In the genomic region with DNA sequence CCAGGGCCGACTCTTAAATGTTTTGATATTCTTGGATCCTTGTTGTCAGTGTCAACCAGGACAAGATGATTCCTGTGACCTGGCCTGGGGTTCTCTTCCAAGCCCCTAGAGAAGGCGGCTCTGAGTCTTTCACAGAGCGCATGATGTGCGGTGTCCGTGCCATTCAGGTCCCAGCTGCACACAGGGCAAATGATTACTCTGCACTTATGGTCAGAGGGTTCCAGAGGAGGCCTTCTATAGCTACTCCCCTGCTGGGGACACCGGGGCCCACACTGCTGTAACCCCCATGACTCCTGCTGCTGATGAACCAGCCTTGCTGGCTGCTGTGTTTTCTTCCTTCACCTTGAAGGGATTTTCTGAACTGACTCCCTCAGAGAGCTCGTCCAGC, we compare ENCODE assay signal across 1 cellular context.
TF ChIP-seq lines count a peak whose summit lies in the region.

No MANE protein-coding gene starts in this region.

TF ChIP-seq in A549, 52 proteins besides CTCF, POLR2A, EP300 and RAD21 (continued from another document):
- TF ChIP-seq, protein P1, sequence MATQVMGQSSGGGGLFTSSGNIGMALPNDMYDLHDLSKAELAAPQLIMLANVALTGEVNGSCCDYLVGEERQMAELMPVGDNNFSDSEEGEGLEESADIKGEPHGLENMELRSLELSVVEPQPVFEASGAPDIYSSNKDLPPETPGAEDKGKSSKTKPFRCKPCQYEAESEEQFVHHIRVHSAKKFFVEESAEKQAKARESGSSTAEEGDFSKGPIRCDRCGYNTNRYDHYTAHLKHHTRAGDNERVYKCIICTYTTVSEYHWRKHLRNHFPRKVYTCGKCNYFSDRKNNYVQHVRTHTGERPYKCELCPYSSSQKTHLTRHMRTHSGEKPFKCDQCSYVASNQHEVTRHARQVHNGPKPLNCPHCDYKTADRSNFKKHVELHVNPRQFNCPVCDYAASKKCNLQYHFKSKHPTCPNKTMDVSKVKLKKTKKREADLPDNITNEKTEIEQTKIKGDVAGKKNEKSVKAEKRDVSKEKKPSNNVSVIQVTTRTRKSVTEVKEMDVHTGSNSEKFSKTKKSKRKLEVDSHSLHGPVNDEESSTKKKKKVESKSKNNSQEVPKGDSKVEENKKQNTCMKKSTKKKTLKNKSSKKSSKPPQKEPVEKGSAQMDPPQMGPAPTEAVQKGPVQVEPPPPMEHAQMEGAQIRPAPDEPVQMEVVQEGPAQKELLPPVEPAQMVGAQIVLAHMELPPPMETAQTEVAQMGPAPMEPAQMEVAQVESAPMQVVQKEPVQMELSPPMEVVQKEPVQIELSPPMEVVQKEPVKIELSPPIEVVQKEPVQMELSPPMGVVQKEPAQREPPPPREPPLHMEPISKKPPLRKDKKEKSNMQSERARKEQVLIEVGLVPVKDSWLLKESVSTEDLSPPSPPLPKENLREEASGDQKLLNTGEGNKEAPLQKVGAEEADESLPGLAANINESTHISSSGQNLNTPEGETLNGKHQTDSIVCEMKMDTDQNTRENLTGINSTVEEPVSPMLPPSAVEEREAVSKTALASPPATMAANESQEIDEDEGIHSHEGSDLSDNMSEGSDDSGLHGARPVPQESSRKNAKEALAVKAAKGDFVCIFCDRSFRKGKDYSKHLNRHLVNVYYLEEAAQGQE (IDR thresholded peaks at IDR 0.05): no peak
- TF ChIP-seq ZC3H11A (IDR thresholded peaks at IDR 0.05) (no peak), JUNB (IDR thresholded peaks at IDR 0.05) (no peak), EHF (CRISPR knock-in tag; IDR thresholded peaks at IDR 0.05) (no peak), MAFK (IDR thresholded peaks at IDR 0.05; ENCODE audit: partially characterized antibody) (no peak)
